ENCODE assay signal across 8 cellular contexts in the genomic region with DNA sequence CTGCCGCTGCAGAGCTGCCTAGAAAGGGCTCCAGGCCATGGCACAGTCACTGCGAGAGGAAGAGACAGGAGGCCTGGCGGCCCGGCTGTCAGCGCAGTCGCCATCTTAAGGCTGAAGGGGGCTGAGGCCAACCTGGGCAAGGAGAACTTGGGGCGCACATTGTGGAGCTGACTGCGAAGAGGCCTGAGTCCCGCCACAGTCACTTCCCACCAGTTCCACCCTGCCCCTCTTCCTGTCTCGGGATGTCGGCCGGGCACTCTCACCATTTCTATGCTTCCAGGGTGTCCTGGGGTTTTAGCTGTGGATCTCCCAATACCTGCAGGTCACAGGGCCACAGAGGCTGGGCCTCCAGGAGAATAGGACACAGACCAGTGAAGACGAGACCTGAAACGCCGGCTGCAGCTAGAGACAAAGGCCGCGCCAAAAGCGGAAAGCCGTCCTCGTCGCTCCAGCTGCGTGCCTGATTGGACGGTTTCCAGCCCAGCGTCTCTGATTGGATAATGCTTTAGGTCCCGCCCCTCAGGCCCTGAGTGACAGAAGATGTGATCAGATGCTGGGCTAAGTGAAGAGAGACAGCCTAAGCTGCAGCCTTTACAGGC.
DNase-seq lines count a peak whose midpoint lies in the region; ATAC-seq and TF ChIP-seq lines count a peak whose summit lies in the region.

No MANE protein-coding gene starts in this region.

- peak; percentile 96 for ATAC-seq in HG02759 (IDR thresholded peaks at IDR 0.05; ENCODE audit: unreplicated experiment)

- no peaks in the 10 kb centered on the region for H3K9me3 ChIP-seq in mucosa of rectum (ENCODE audit: control insufficient read depth in 2 of 2, low read length in 2 of 2)

- TF ChIP-seq CTCF in epithelial cell of proximal tubule (conservative IDR thresholded peaks at IDR 0.05; ENCODE audit: low read depth, low read length), result no peak

- H3K27me3 ChIP-seq in mucosa of rectum (ENCODE audit: control insufficient read depth in 2 of 2, insufficient read depth in 2 of 2, low read length in 2 of 2), result no peaks in the 10 kb centered on the region

- peak; percentile 90 for DNase-seq in Daoy (ENCODE audit: low read depth)
- DNase-seq in NCI-H526 (lab: John Stamatoyannopoulos, UW), result peak; percentile 45 to 81
- DNase-seq in activated T-cell treated with anti-CD3 and anti-CD28 coated beads for 4 hours, result peak; percentile 78
- DNase-seq in epithelial cell of proximal tubule (ENCODE audit: low read depth), result peak; percentile 16
- DNase-seq in stimulated activated CD8-positive, alpha-beta memory T cell treated with anti-CD3 and anti-CD28 coated beads, Interleukin-2, amount 100 ng/mL, for 1 hour (ENCODE audit: low read depth in 2 of 2), result peak; percentile 76
- no peak for DNase-seq in NOMO-1 treated with DMSO at 0.1 percent for 48 hours (lab: John Stamatoyannopoulos, UW; ENCODE audit: unreplicated experiment)

- H3K4me1 ChIP-seq in mucosa of rectum (ENCODE audit: control insufficient read depth in 2 of 2, insufficient read depth in 2 of 2, low read length in 2 of 2), result peaks cover 3 to 5% of the 10 kb centered on the region in 2 donors

- no peaks in the 10 kb centered on the region for H3K36me3 ChIP-seq in mucosa of rectum (ENCODE audit: control insufficient read depth in 2 of 2, insufficient read depth in 2 of 2, low read length in 2 of 2)

- H3K4me3 ChIP-seq in epithelial cell of proximal tubule (ENCODE audit: low read depth, low read length) (peak overlapping the region; percentile 80), mucosa of rectum (ENCODE audit: low read length in 2 of 2) (peak overlapping the region; percentile 87 to 91)

- H3K27ac ChIP-seq in mucosa of rectum (ENCODE audit: low read depth in 2 of 2, low read length in 2 of 2), result peak overlapping the region in 1 of 2 donors; percentile 23

- H3K9ac ChIP-seq in mucosa of rectum (ENCODE audit: low read depth in 1 of 2, low read length in 2 of 2), result peak overlapping the region; percentile 65
